Comparison of ENCODE assay signal across 15 cellular contexts in genomic region chr19:14139944-14140343, GRCh38. TPM values are rescaled to one million over a fixed set of nuclear protein-coding genes. Genes with fewer than 3 reads are reported as not detected.
DNase-seq lines count a peak whose midpoint lies in the region; ATAC-seq and TF ChIP-seq lines count a peak whose summit lies in the region.
"Had no signal": no experiment of that assay in that cellular context is flagged by ENCODE, and none has a peak within 500 bp of the region (broad histone marks: within the 10 kb centered on the region; RNA-seq: fewer than 3 reads in every experiment).

No MANE protein-coding gene starts in this region.

- no peaks in the 10 kb centered on the region for H3K4me1 ChIP-seq in aorta (ENCODE audit: control insufficient read depth in 1 of 2, insufficient read depth in 2 of 2, low read length in 2 of 2)

- intact Hi-C loops in activated naive CD4-positive, alpha-beta T cell treated with anti-CD3 and anti-CD28 coated beads for 36 hours (cut with micrococcal nuclease) = loop anchor here (5.0 kb wide), 1 partner anchor 57 kb away; no protein-coding TSS in a partner anchor
- intact Hi-C loops in aorta (cut with DNase I) = loop anchor here (5.0 to 10.0 kb wide), 3 partner anchors 58 to 145 kb away; no protein-coding TSS in a partner anchor

- 87 to 90% methylated on average over 9 of the region's 9 CpGs for WGBS in aorta, 2 donors

- H3K4me3 Mint-ChIP-seq in chondrocyte (ENCODE audit: unreplicated experiment) = no peak overlapping the region
- peak overlapping the region; percentile 84 for H3K4me3 Mint-ChIP-seq in neural crest cell
- H3K4me3 Mint-ChIP-seq in activated naive CD4-positive, alpha-beta T cell treated with anti-CD3 and anti-CD28 coated beads for 36 hours = no peak overlapping the region
- H3K4me3 Mint-ChIP-seq: stimulated activated memory B cell treated with anti-CD40 and anti-IgM and Interleukin-4, amounts not matched to agents 10 μg/mL and 1 μg/mL and 100 μg/mL, for 72 hours had no signal

- H3K27me3 Mint-ChIP-seq in chondrocyte (ENCODE audit: low read depth) = no peaks in the 10 kb centered on the region
- H3K27me3 Mint-ChIP-seq in neural crest cell (ENCODE audit: low read depth) = no peaks in the 10 kb centered on the region
- H3K27me3 Mint-ChIP-seq in activated naive CD4-positive, alpha-beta T cell treated with anti-CD3 and anti-CD28 coated beads for 36 hours (ENCODE audit: low read depth) = no peaks in the 10 kb centered on the region
- H3K27me3 Mint-ChIP-seq: stimulated activated memory B cell treated with anti-CD40 and anti-IgM and Interleukin-4, amounts not matched to agents 10 μg/mL and 1 μg/mL and 100 μg/mL, for 72 hours had no signal

- H3K36me3 Mint-ChIP-seq in chondrocyte (ENCODE audit: low read depth) (no peaks in the 10 kb centered on the region), neural crest cell (ENCODE audit: low read depth) (no peaks in the 10 kb centered on the region)
- peaks cover 13% of the 10 kb centered on the region for H3K36me3 Mint-ChIP-seq in activated naive CD4-positive, alpha-beta T cell treated with anti-CD3 and anti-CD28 coated beads for 36 hours (ENCODE audit: low read depth)

- no peak overlapping the region for H3K27ac ChIP-seq in aorta (ENCODE audit: low read depth in 1 of 2, low read length in 2 of 2)

- H3K36me3 ChIP-seq in aorta (ENCODE audit: control insufficient read depth in 1 of 2, insufficient read depth in 2 of 2, low read length in 1 of 2) = no peaks in the 10 kb centered on the region
- H3K36me3 ChIP-seq: Peyer's patch had no signal

- H3K4me1 Mint-ChIP-seq in chondrocyte (ENCODE audit: low read depth) (peaks cover 33% of the 10 kb centered on the region), neural crest cell (peaks cover 34% of the 10 kb centered on the region)
- peaks cover 41% of the 10 kb centered on the region for H3K4me1 Mint-ChIP-seq in activated naive CD4-positive, alpha-beta T cell treated with anti-CD3 and anti-CD28 coated beads for 36 hours (ENCODE audit: low read depth)

- no peaks in the 10 kb centered on the region for H3K9me3 ChIP-seq in aorta (ENCODE audit: control insufficient read depth, low read length)
- H3K9me3 ChIP-seq: Peyer's patch had no signal

- H3K4me3 ChIP-seq in aorta (ENCODE audit: low read length in 2 of 2) = no peak overlapping the region
- H3K4me3 ChIP-seq: lung, Peyer's patch had no signal

- ATAC-seq in GM19397 (IDR thresholded peaks at IDR 0.05; ENCODE audit: unreplicated experiment) = no peak
- no peak for ATAC-seq in aorta (ENCODE audit: low FRiP score)
- ATAC-seq: stimulated activated memory B cell treated with anti-CD40 and anti-IgM and Interleukin-4, amounts not matched to agents 10 μg/mL and 1 μg/mL and 100 μg/mL, for 72 hours had no signal

- DNase-seq in EH (ENCODE audit: low read depth) = peak; percentile 91
- DNase-seq in NOMO-1 (lab: John Stamatoyannopoulos, UW; ENCODE audit: unreplicated experiment in 2 of 2) = peak; percentile 39 to 43
- DNase-seq in chondrocyte (ENCODE audit: low spot score) = no peak
- peak; percentile 26 for DNase-seq in neural crest cell (ENCODE audit: low read depth, low spot score)
- DNase-seq in activated naive CD4-positive, alpha-beta T cell treated with anti-CD3 and anti-CD28 coated beads for 36 hours = no peak
- DNase-seq in aorta = no peak
- no peak for DNase-seq in middle frontal gyrus (ENCODE audit: extremely low spot score, low spot score)
- DNase-seq: activated CD4-positive, alpha-beta T cell treated with anti-CD3 and anti-CD28 coated beads for 48 hours; MM.1S; Peyer's patch; stimulated activated CD4-positive, alpha-beta T cell treated with anti-CD3 and anti-CD28 coated beads, Interleukin-12 subunit alpha, Interleukin-12 subunit beta, amount 100 ng/mL, for 4 hours had no signal

- H3K9me3 Mint-ChIP-seq in chondrocyte (ENCODE audit: low read depth) (no peaks in the 10 kb centered on the region), neural crest cell (no peaks in the 10 kb centered on the region)
- no peaks in the 10 kb centered on the region for H3K9me3 Mint-ChIP-seq in activated naive CD4-positive, alpha-beta T cell treated with anti-CD3 and anti-CD28 coated beads for 36 hours
- H3K9me3 Mint-ChIP-seq: stimulated activated memory B cell treated with anti-CD40 and anti-IgM and Interleukin-4, amounts not matched to agents 10 μg/mL and 1 μg/mL and 100 μg/mL, for 72 hours had no signal

- no peak for TF ChIP-seq CTCF in chondrocyte (IDR thresholded peaks at IDR 0.05)
- TF ChIP-seq CTCF in neural crest cell (conservative IDR thresholded peaks at IDR 0.05) = no peak

- H3K27me3 ChIP-seq in aorta (ENCODE audit: control insufficient read depth in 1 of 2, insufficient read depth in 2 of 2, low read length in 1 of 2) = no peaks in the 10 kb centered on the region
- H3K27me3 ChIP-seq: Peyer's patch had no signal

- CTCF ChIA-PET in activated naive CD4-positive, alpha-beta T cell treated with anti-CD3 and anti-CD28 coated beads for 36 hours (lab: Charles Lee) = interaction anchor here (0.6 to 2.7 kb wide), 5 partner anchors 8 to 208 kb away, joined by 3 to 15 read pairs (median 5); no protein-coding TSS in a partner anchor

- H3K27ac Mint-ChIP-seq in chondrocyte (ENCODE audit: unreplicated experiment) = peak overlapping the region; percentile 96
- peak overlapping the region; percentile 8 for H3K27ac Mint-ChIP-seq in neural crest cell (ENCODE audit: unreplicated experiment)
- no peak overlapping the region for H3K27ac Mint-ChIP-seq in activated naive CD4-positive, alpha-beta T cell treated with anti-CD3 and anti-CD28 coated beads for 36 hours
- H3K27ac Mint-ChIP-seq: stimulated activated memory B cell treated with anti-CD40 and anti-IgM and Interleukin-4, amounts not matched to agents 10 μg/mL and 1 μg/mL and 100 μg/mL, for 72 hours had no signal

RNA-seq across cellular contexts. Expression of gene ASF1B, which starts 3.6 kb away (rescaled TPM):
- total RNA-seq in chondrocyte (2.8 to 11.3 TPM (median 3.6 TPM) in 3 replicates), neural crest cell (54.8 and 55.6 TPM in 2 replicates), aorta (1 to 10 TPM; 1.4 to 2.0 TPM)
- 10 to 100 TPM; 54.7 to 56.6 TPM for total RNA-seq in activated naive CD4-positive, alpha-beta T cell treated with anti-CD3 and anti-CD28 coated beads for 36 hours
- polyA plus RNA-seq in aorta = 1 to 10 TPM in 1 of 2 donors, under 1 TPM in 1; 0.49 to 1.3 TPM

RNA-seq across cellular contexts. Expression of gene PRKACA, which starts 22.4 kb away (rescaled TPM):
- total RNA-seq in chondrocyte = 81.4 to 103 TPM (median 88.2 TPM) in 3 replicates
- total RNA-seq in neural crest cell = 103 TPM in 2 replicates
- total RNA-seq in activated naive CD4-positive, alpha-beta T cell treated with anti-CD3 and anti-CD28 coated beads for 36 hours = 10 to 100 TPM; 48.2 to 60.0 TPM
- total RNA-seq in aorta = 100 to 1,000 TPM; 123 to 125 TPM
- 10 to 100 TPM; 53.7 to 56.3 TPM for polyA plus RNA-seq in aorta

RNA-seq across cellular contexts. Expression of gene SAMD1, which starts 49.4 kb away (rescaled TPM):
- 41.8 to 48.8 TPM (median 42.5 TPM) in 3 replicates for total RNA-seq in chondrocyte
- total RNA-seq in neural crest cell = 67.2 and 71.9 TPM in 2 replicates
- 10 to 100 TPM; 50.9 to 53.0 TPM for total RNA-seq in activated naive CD4-positive, alpha-beta T cell treated with anti-CD3 and anti-CD28 coated beads for 36 hours
- total RNA-seq in aorta = 10 to 100 TPM; 28.1 to 32.9 TPM
- polyA plus RNA-seq in aorta = 10 to 100 TPM; 27.4 to 28.4 TPM

RNA-seq across cellular contexts. Expression of gene C19orf67, which starts 54.4 kb away (rescaled TPM):
- not detected in 3 replicates for total RNA-seq in chondrocyte
- not detected in 2 replicates for total RNA-seq in neural crest cell
- not detected for total RNA-seq in activated naive CD4-positive, alpha-beta T cell treated with anti-CD3 and anti-CD28 coated beads for 36 hours
- total RNA-seq in aorta = not detected
- not detected for polyA plus RNA-seq in aorta
- total RNA-seq: Peyer's patch had no signal
- polyA plus RNA-seq: esophagus had no signal

Comparison
In these comparisons a context has a peak if more than half of its experiments do, and no peak if none do; other contexts are left out.
1. DNase-seq: peak in EH (single experiment), NOMO-1 (2 of 2) and neural crest cell (single experiment); none in chondrocyte (single experiment), activated naive CD4-positive, alpha-beta T cell treated with anti-CD3 and anti-CD28 coated beads for 36 hours (single experiment), aorta (0 of 2) and middle frontal gyrus (single experiment).